8 cellular contexts compared by ENCODE assay signal in the genomic region with DNA sequence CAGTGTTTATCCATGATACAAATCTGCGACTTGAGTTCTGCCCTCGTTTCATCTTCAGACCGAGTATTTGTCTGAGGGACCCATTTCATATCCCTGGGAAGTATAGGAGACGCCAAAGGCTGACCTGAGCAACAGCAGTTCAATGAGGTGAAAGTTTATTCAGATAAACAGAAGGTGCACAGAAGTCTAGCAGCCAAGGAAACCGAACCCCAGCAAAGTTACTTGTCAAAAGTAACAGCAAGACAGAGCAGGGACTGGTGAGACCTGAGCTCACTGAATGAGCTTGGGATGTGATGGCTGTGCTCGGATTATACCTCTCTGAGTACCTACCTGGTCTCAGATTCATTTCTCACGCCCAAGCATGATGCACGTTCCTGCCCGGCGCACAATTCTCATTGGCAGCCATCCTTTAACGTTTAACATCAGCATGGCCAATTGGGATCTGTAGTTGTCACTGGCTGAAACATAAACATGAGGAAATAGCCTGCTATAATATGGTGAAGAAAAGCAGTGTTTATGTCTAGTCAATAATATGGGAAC. TPM values are rescaled to one million over a fixed set of nuclear protein-coding genes. Genes with fewer than 3 reads are reported as not detected.
DNase-seq lines count a peak whose midpoint lies in the region; ATAC-seq and TF ChIP-seq lines count a peak whose summit lies in the region.

No MANE protein-coding gene starts in this region.

- DNase-seq in epithelial cell of proximal tubule (ENCODE audit: low read depth) (no peak), osteoblast (ENCODE audit: insufficient read length, low spot score, missing footprints) (no peak), AG08396 (ENCODE audit: low spot score) (no peak), NCI-H1105 treated with DMSO at 0.1 percent for 48 hours (lab: John Stamatoyannopoulos, UW) (no peak), islet precursor cell (no peak)

- H3K27ac ChIP-seq in 22Rv1 = peak overlapping the region; percentile 79
- H3K27ac ChIP-seq in VCaP = peak overlapping the region; percentile 77
- H3K27ac ChIP-seq in osteoblast (ENCODE audit: low read depth, low read length) = peak overlapping the region; percentile 40

- no peaks in the 10 kb centered on the region for H3K27me3 ChIP-seq in osteoblast (ENCODE audit: insufficient read depth, low read length)

- peaks cover 13% of the 10 kb centered on the region for H3K4me1 ChIP-seq in osteoblast (ENCODE audit: insufficient read depth, low read length)

- peak; percentile 0 for ATAC-seq in GM19023 (IDR thresholded peaks at IDR 0.05; ENCODE audit: unreplicated experiment)

- TF ChIP-seq CTCF in 22Rv1 (IDR thresholded peaks at IDR 0.05) (no peak), VCaP (conservative IDR thresholded peaks at IDR 0.05) (no peak), epithelial cell of proximal tubule (conservative IDR thresholded peaks at IDR 0.05; ENCODE audit: low read depth, low read length) (no peak), osteoblast (IDR thresholded peaks at IDR 0.05; ENCODE audit: extremely low read depth, low read depth, low read length) (no peak)

- H4K20me1 ChIP-seq in osteoblast (ENCODE audit: insufficient read depth, low read length) = no peaks in the 10 kb centered on the region

- H3K4me2 ChIP-seq in osteoblast (ENCODE audit: insufficient read depth, low read length) = peak overlapping the region; percentile 99

- H3K4me3 ChIP-seq in epithelial cell of proximal tubule (ENCODE audit: low read depth, low read length) (peak overlapping the region; percentile 70), osteoblast (ENCODE audit: insufficient read depth, low read length) (peak overlapping the region; percentile 84)

- no peaks in the 10 kb centered on the region for H3K36me3 ChIP-seq in osteoblast (ENCODE audit: insufficient read depth, low read length)

- peaks cover 10% of the 10 kb centered on the region for H3K79me2 ChIP-seq in osteoblast (ENCODE audit: insufficient read depth, low read length)

- H2AFZ ChIP-seq in osteoblast (ENCODE audit: low read length) = peak overlapping the region; percentile 99

- no peaks in the 10 kb centered on the region for H3K9me3 ChIP-seq in osteoblast (ENCODE audit: low read depth, low read length)

RNA-seq across cellular contexts. Expression of a gene that starts 0.6 kb away (rescaled TPM):
- total RNA-seq in epithelial cell of proximal tubule (1.5 and 4.2 TPM in 2 replicates), osteoblast (4.7 and 5.3 TPM in 2 replicates)

RNA-seq across cellular contexts. Expression of a gene that starts 6.3 kb away (rescaled TPM):
- total RNA-seq in epithelial cell of proximal tubule = 333 and 354 TPM in 2 replicates
- total RNA-seq in osteoblast = 134 and 158 TPM in 2 replicates
